10 cellular contexts compared by ENCODE assay signal in the genomic region with DNA sequence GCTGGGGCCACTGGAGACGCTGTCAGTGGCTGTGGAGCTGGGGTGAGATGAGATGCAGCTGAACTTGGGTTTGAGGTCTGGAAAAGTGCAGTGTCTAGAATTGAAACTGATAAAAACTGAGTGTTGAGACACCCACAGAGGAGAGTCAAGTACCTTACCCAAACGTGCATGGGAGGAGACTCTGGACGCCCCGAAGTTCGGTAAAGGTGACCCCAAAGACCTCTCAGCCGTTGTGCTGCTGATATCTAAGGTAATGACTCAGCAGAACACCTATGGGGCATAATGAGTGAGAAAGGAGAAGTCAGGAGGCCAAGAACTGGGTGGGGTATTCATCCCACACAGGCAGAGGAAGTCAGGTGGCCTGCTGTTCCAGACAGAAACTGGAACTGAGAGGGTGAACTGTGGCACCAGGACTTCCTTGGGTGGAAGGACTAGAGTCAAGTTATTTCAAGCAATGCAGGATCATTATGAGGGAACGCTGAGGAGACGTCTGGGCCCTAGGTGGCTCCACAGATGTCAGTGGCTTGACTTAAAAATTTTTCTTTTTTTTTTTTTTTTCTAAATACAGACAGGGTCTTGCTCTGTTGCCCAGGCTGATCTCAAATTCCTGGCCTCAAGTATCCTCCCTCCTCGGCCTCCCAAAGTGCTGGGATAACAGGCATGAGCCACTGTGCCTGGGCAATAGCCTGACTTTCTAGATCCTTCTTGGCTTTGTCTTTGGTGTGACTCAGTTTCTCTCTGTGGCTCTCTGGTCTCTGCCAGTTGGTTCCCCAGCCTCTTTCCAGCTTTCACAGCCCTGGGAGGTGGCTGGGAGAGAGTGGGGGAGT.
DNase-seq lines count a peak whose midpoint lies in the region; ATAC-seq, FAIRE-seq and TF ChIP-seq lines count a peak whose summit lies in the region.
"Had no signal": no experiment of that assay in that cellular context is flagged by ENCODE, and none has a peak within 500 bp of the region (broad histone marks: within the 10 kb centered on the region; RNA-seq: fewer than 3 reads in every experiment).

No MANE protein-coding gene starts in this region.

- TF ChIP-seq RAD21 in H1 (IDR thresholded peaks at IDR 0.05 in 1 of 2, conservative IDR thresholded peaks at IDR 0.05 in 1 of 2; ENCODE audit: low read depth in 2 of 2, low read length in 2 of 2), result no peak

- WGBS in H1 (ENCODE audit: extremely low coverage in 1 of 2, insufficient coverage in 1 of 2, insufficient read length in 1 of 2, insufficient replicate concordance in 2 of 2, low coverage in 1 of 2, low lambda C conversion rate in 2 of 2, missing lambda C conversion rate in 1 of 2), 2 experiments, result 96% methylated on average over 9 of the region's 9 CpGs; no CpG with 5 or more reads in 1 of the 2 experiments

- H2BK120ac ChIP-seq in H1 (replicated peaks; ENCODE audit: low read depth, low read length), result no peak overlapping the region

- TF ChIP-seq POLR2A in H1 (IDR thresholded peaks at IDR 0.05; ENCODE audit: control extremely low read depth in 1 of 2, low read depth in 2 of 2, low read length in 2 of 2), result no peak

- in situ Hi-C loops in GM13977 (cut with MboI; ENCODE audit: low pct_unique_long_range_greater_than_20kb, low sequenced_read_pairs, unreplicated experiment), result no loop called here

- no peak overlapping the region for H4K5ac ChIP-seq in H1 (ENCODE audit: insufficient read length, low read depth, low read length)

- no peak overlapping the region for H4K8ac ChIP-seq in H1 (ENCODE audit: extremely low read depth, insufficient read depth, low read length)

- H2AFZ ChIP-seq in H1 (ENCODE audit: low read length), result no peak overlapping the region

- no peaks in the 10 kb centered on the region for H3K36me3 ChIP-seq in H1 (ENCODE audit: control insufficient read depth in 2 of 4, insufficient read depth in 4 of 4, low read length in 3 of 4)

- no peak overlapping the region for H2AK5ac ChIP-seq in H1 (ENCODE audit: low read depth, low read length)

- POLR2A ChIA-PET in H1 (lab: Charles Lee; ENCODE audit: partially characterized antibody), result interaction anchor here (0.5 to 1.0 kb wide), 2 partner anchors 68 to 173 kb away, joined by 3 to 4 read pairs; no protein-coding TSS in a partner anchor

- no peaks in the 10 kb centered on the region for H3K79me2 ChIP-seq in H1 (ENCODE audit: control insufficient read depth in 1 of 2, insufficient read depth in 2 of 2, low read length in 2 of 2)

- no peak overlapping the region for H2BK12ac ChIP-seq in H1 (ENCODE audit: low read depth, low read length)

- no peak overlapping the region for H4K91ac ChIP-seq in H1 (replicated peaks; ENCODE audit: insufficient read length, low read length)

- no peak for TF ChIP-seq EP300 in H1 (IDR thresholded peaks at IDR 0.05; ENCODE audit: borderline replicate concordance in 1 of 2, low read depth in 2 of 2, low read length in 2 of 2)

- H3K23me2 ChIP-seq in H1 (ENCODE audit: low read depth, low read length), result 0 out of 2 replicates have a peak, but pooled peaks cover under 1% of the 10 kb centered on the region

- CTCF ChIA-PET in H1 (lab: Charles Lee; ENCODE audit: partially characterized antibody), result interaction anchor here (0.6 to 3.7 kb wide), 6 partner anchors 8 to 89 kb away, joined by 3 to 27 read pairs (median 3); no protein-coding TSS in a partner anchor

- no peak overlapping the region for H3K23ac ChIP-seq in H1 (ENCODE audit: insufficient read length)

- peak; percentile 77 for ATAC-seq in GM21526 (IDR thresholded peaks at IDR 0.05; ENCODE audit: low FRiP score, unreplicated experiment)
- ATAC-seq in HG03565 (IDR thresholded peaks at IDR 0.05; ENCODE audit: unreplicated experiment), result peak; percentile 41
- no peak for ATAC-seq in GM21367 (IDR thresholded peaks at IDR 0.05; ENCODE audit: unreplicated experiment)

- H4K20me1 ChIP-seq in H1 (replicated peaks in 1 of 2; ENCODE audit: control insufficient read depth in 1 of 2, insufficient read depth in 2 of 2, low read length in 2 of 2), result no peaks in the 10 kb centered on the region

- FAIRE-seq in H1 (lab: Jason Lieb, UNC), result no peak

- DNase-seq in GM13977 (ENCODE audit: low spot score) (peak; percentile 43), H1 (ENCODE audit: low read depth in 1 of 2, low spot score in 2 of 2) (no peak), NCI-H526 treated with DMSO at 0.1 percent for 48 hours (lab: John Stamatoyannopoulos, UW) (no peak), AG08395 (ENCODE audit: low spot score) (no peak), globus pallidus (ENCODE audit: low spot score) (no peak)
- DNase-seq: GF-D8, NCI-H1694 had no signal

- H3K27ac ChIP-seq in H1 (ENCODE audit: low read depth, low read length), result no peak overlapping the region

- H3K14ac ChIP-seq in H1 (ENCODE audit: insufficient read length), result no peak overlapping the region

- no peak overlapping the region for H3K9ac ChIP-seq in H1 (replicated peaks in 1 of 4; ENCODE audit: extremely low read depth in 1 of 4, low read depth in 3 of 4, low read length in 3 of 4)

- no peak overlapping the region for H2BK5ac ChIP-seq in H1 (ENCODE audit: low read depth, low read length)

- no peak overlapping the region for H2BK15ac ChIP-seq in H1 (ENCODE audit: low read length)

- no peak overlapping the region for H3K56ac ChIP-seq in H1 (replicated peaks; ENCODE audit: insufficient read length, low read depth, low read length)

- H3K9me3 ChIP-seq in H1 (ENCODE audit: insufficient read depth in 2 of 2, low read depth in 1 of 2, low read length in 1 of 2), result peaks cover 0 to 6% of the 10 kb centered on the region in 2 experiments; a peak in 3 of 4 replicates

- no peak overlapping the region for H3K4me2 ChIP-seq in H1 (ENCODE audit: insufficient read depth in 1 of 2, low read depth in 2 of 2, low read length in 2 of 2)

- peak overlapping the region; percentile 38; the same call in 1 of the 2 replicates for H3K18ac ChIP-seq in H1 (ENCODE audit: extremely low read depth, low read length)

- H3K4me3 ChIP-seq in H1 (ENCODE audit: extremely low read depth in 1 of 4, insufficient read depth in 2 of 4, low read depth in 3 of 4, low read length in 4 of 4), result no peak overlapping the region

- no peak overlapping the region for H2BK20ac ChIP-seq in H1 (ENCODE audit: low read length)

- H3K79me1 ChIP-seq in H1 (ENCODE audit: low read depth, low read length), result no peaks in the 10 kb centered on the region

- TF ChIP-seq CTCF in GM13977 (IDR thresholded peaks at IDR 0.05; ENCODE audit: extremely low read depth, insufficient read depth, missing control alignments) (peak; percentile 5), H1 (IDR thresholded peaks at IDR 0.05; ENCODE audit: control extremely low read depth in 1 of 3, insufficient read depth in 1 of 3, low read depth in 1 of 3, low read length in 3 of 3) (no peak)

- no peak overlapping the region for H3K4ac ChIP-seq in H1 (replicated peaks; ENCODE audit: insufficient read length, low read depth, low read length)

- peaks cover 0 to 5% (median 1%) of the 10 kb centered on the region in 4 experiments; a peak in 2 of 7 replicates for H3K4me1 ChIP-seq in H1 (replicated peaks in 1 of 4; ENCODE audit: control insufficient read depth in 3 of 4, insufficient read depth in 4 of 4, low read length in 3 of 4)

- peaks cover 0 to 30% (median 18%) of the 10 kb centered on the region in 4 experiments; a peak in 5 of 7 replicates for H3K27me3 ChIP-seq in H1 (replicated peaks in 1 of 4; ENCODE audit: control insufficient read depth in 3 of 4, extremely low read depth in 1 of 4, insufficient read depth in 3 of 4, low read length in 3 of 4)

TF ChIP-seq in H1, 55 proteins besides CTCF, POLR2A, EP300 and RAD21:
- no peak for TF ChIP-seq TAF7 (optimal IDR thresholded peaks at IDR 0.05; ENCODE audit: borderline replicate concordance, low read depth, low read length)
- 0 out of 2 replicates have a peak, but pooled peaks have one; percentile 13 for TF ChIP-seq MAFK (IDR thresholded peaks at IDR 0.05; ENCODE audit: low read depth, low read length)
